8 cellular contexts compared by ENCODE assay signal in the genomic region with DNA sequence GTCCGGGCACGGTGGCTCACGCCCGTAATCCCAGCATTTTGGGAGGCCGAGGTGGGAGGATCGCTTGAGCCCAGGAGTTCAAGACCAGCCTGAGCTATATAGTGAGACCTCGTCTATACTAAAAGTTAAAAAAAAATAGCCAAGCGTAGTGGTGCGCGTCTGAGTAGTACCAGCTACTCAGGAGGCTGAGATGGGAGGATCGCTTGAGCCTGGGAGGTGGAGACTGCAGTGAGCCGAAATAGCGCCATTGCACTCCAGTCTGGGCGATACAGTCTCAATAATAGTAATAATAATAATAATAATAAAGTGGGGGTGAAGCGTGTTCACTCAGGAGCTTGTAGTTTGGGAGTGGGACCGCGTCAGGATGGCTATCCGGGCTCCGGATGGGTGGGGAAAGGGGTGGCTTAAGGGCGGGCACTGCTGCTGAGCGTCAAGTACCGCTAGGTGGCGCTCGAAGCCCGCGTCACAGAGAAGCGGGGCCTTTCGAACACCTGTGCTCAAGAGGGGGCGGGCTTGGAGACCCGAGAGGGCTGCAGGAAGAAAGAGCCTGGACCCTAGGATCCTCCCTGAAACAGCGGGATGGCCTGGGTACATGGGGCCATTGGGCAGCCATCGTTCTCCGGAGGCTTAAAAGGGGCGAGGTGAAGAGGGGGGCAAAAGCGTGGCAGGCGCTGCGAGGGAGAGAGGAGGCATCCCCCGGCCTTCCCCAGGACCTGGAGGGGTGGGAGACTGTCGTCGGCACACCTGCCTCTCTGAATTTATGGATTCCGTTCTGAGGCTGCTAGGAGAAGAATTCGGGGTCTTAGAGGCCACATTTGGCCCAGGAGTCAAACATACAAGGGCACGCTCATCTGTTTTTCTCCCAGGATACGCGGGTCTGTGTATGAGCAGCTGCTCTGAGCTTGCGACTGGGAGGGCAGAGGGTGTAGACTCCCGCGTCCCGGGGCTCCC. TPM values are rescaled to one million over a fixed set of nuclear protein-coding genes. Genes with fewer than 3 reads are reported as not detected.
DNase-seq lines count a peak whose midpoint lies in the region; ATAC-seq lines count a peak whose summit lies in the region.

No MANE protein-coding gene starts in this region.

- H4K91ac ChIP-seq in mesenchymal stem cell (ENCODE audit: low read length), result no peak overlapping the region

- no peak overlapping the region for H3K27ac ChIP-seq in CD4-positive, CD25-positive, alpha-beta regulatory T cell (ENCODE audit: insufficient read depth, low read length, poor library complexity, severe bottlenecking)
- H3K27ac ChIP-seq in mesenchymal stem cell (ENCODE audit: low read length, poor library complexity, severe bottlenecking), result no peak overlapping the region

- H2BK120ac ChIP-seq in mesenchymal stem cell (ENCODE audit: low read depth, low read length), result no peak overlapping the region

- H3K18ac ChIP-seq in mesenchymal stem cell (ENCODE audit: low read depth in 1 of 2, low read length in 2 of 2), result no peak overlapping the region

- peak; percentile 58 to 73 (median 70) for DNase-seq in CD4-positive, CD25-positive, alpha-beta regulatory T cell
- peak; percentile 25 for DNase-seq in GOT3 (lab: John Stamatoyannopoulos, UW)
- peak; percentile 62 for DNase-seq in NCI-H345 (lab: John Stamatoyannopoulos, UW)
- DNase-seq in activated CD4-positive, alpha-beta T cell treated with anti-CD3 and anti-CD28 coated beads, Interleukin-2, amount 50 U/mL, for 24 hours (ENCODE audit: low read depth in 1 of 2, low spot score in 1 of 2), result peak; percentile 65 to 75
- DNase-seq in mesenchymal stem cell, result no peak
- DNase-seq in stimulated activated CD8-positive, alpha-beta memory T cell treated with anti-CD3 and anti-CD28 coated beads, Interleukin-4, amount 100 ng/mL, for 24 hours (ENCODE audit: low read depth), result peak; percentile 59
- DNase-seq in middle frontal gyrus (ENCODE audit: extremely low spot score, low spot score), result no peak

- no peak overlapping the region for H3K27ac Mint-ChIP-seq in CD4-positive, CD25-positive, alpha-beta regulatory T cell
- H3K27ac Mint-ChIP-seq in dendritic cell treated with granulocyte-macrophage colony-stimulating factor and Interleukin-4, amounts not matched to agents 40 ng/mL and 50 ng/mL, for 4 days, result no peak overlapping the region

- ATAC-seq in CD4-positive, CD25-positive, alpha-beta regulatory T cell (ENCODE audit: low read depth in 2 of 2), result peak; percentile 64 to 72

- H3K4me1 ChIP-seq in CD4-positive, CD25-positive, alpha-beta regulatory T cell (ENCODE audit: control insufficient read depth, insufficient read depth, low read length, poor library complexity, severe bottlenecking), result peaks cover 45% of the 10 kb centered on the region
- peaks cover 18% of the 10 kb centered on the region for H3K4me1 ChIP-seq in mesenchymal stem cell (ENCODE audit: control insufficient read depth, insufficient read depth, low read depth, low read length)

- H3K9me3 Mint-ChIP-seq in CD4-positive, CD25-positive, alpha-beta regulatory T cell, result peaks cover 0 to 4% (median 0%) of the 10 kb centered on the region in 7 donors
- H3K9me3 Mint-ChIP-seq in dendritic cell treated with granulocyte-macrophage colony-stimulating factor and Interleukin-4, amounts not matched to agents 40 ng/mL and 50 ng/mL, for 4 days, result no peaks in the 10 kb centered on the region

- no peaks in the 10 kb centered on the region for H3K79me1 ChIP-seq in mesenchymal stem cell (replicated peaks; ENCODE audit: low read length, poor library complexity, severe bottlenecking)

- WGBS in mesenchymal stem cell, result 25% methylated on average over 46 of the region's 49 CpGs

- no peak overlapping the region for H3K14ac ChIP-seq in mesenchymal stem cell (ENCODE audit: low read length in 2 of 2)

- peaks cover 79% of the 10 kb centered on the region for H3K27me3 Mint-ChIP-seq in CD4-positive, CD25-positive, alpha-beta regulatory T cell
- peaks cover 96% of the 10 kb centered on the region for H3K27me3 Mint-ChIP-seq in dendritic cell treated with granulocyte-macrophage colony-stimulating factor and Interleukin-4, amounts not matched to agents 40 ng/mL and 50 ng/mL, for 4 days

- H3K27me3 ChIP-seq in CD4-positive, CD25-positive, alpha-beta regulatory T cell (ENCODE audit: control insufficient read depth, insufficient read depth, low read length), result peaks cover 33% of the 10 kb centered on the region
- peaks cover 89 to 95% of the 10 kb centered on the region in 2 experiments for H3K27me3 ChIP-seq in mesenchymal stem cell (ENCODE audit: control insufficient read depth in 1 of 2, insufficient read depth in 1 of 2, low read length in 2 of 2)

- H3K9ac ChIP-seq in mesenchymal stem cell (ENCODE audit: low read length), result no peak overlapping the region

- peak overlapping the region; percentile 43 to 84 (median 72) for H3K4me3 Mint-ChIP-seq in CD4-positive, CD25-positive, alpha-beta regulatory T cell
- peak overlapping the region; percentile 59 for H3K4me3 Mint-ChIP-seq in dendritic cell treated with granulocyte-macrophage colony-stimulating factor and Interleukin-4, amounts not matched to agents 40 ng/mL and 50 ng/mL, for 4 days

- no peaks in the 10 kb centered on the region for H3K9me3 ChIP-seq in CD4-positive, CD25-positive, alpha-beta regulatory T cell (ENCODE audit: control insufficient read depth in 2 of 2, low read length in 2 of 2)
- no peaks in the 10 kb centered on the region for H3K9me3 ChIP-seq in mesenchymal stem cell (ENCODE audit: control insufficient read depth, low read length)

- H4K8ac ChIP-seq in mesenchymal stem cell (ENCODE audit: low read length), result no peak overlapping the region

- intact Hi-C loops in dendritic cell treated with granulocyte-macrophage colony-stimulating factor and Interleukin-4, amounts not matched to agents 40 ng/mL and 50 ng/mL, for 4 days (cut with micrococcal nuclease), result loop anchor here (2.0 to 5.0 kb wide), 3 partner anchors 78 to 568 kb away; partner anchors contain the start of gene NPM3

- no peaks in the 10 kb centered on the region for H3K36me3 Mint-ChIP-seq in CD4-positive, CD25-positive, alpha-beta regulatory T cell
- H3K36me3 Mint-ChIP-seq in dendritic cell treated with granulocyte-macrophage colony-stimulating factor and Interleukin-4, amounts not matched to agents 40 ng/mL and 50 ng/mL, for 4 days (ENCODE audit: low read depth), result no peaks in the 10 kb centered on the region

- H3K4me2 ChIP-seq in mesenchymal stem cell (ENCODE audit: low read length, poor library complexity, severe bottlenecking), result peak overlapping the region; percentile 44

- no peak overlapping the region for H2AK5ac ChIP-seq in mesenchymal stem cell (ENCODE audit: low read length, severe bottlenecking)

- H2BK15ac ChIP-seq in mesenchymal stem cell (ENCODE audit: low read depth, poor library complexity, severe bottlenecking), result no peak overlapping the region

- H3K36me3 ChIP-seq in CD4-positive, CD25-positive, alpha-beta regulatory T cell (ENCODE audit: control insufficient read depth, insufficient read depth, low read length), result no peaks in the 10 kb centered on the region
- H3K36me3 ChIP-seq in mesenchymal stem cell (ENCODE audit: control insufficient read depth in 1 of 2, insufficient read depth in 2 of 2, low read depth in 1 of 2, low read length in 2 of 2), result no peaks in the 10 kb centered on the region

- no peak overlapping the region for H2AFZ ChIP-seq in mesenchymal stem cell (ENCODE audit: low read depth, low read length)

- H2BK12ac ChIP-seq in mesenchymal stem cell (ENCODE audit: low read length in 2 of 2), result no peak overlapping the region

- no peak overlapping the region for H2BK5ac ChIP-seq in mesenchymal stem cell (ENCODE audit: low read depth, low read length, poor library complexity, severe bottlenecking)

- no peak overlapping the region for H3K4ac ChIP-seq in mesenchymal stem cell (ENCODE audit: low read depth in 1 of 2, low read length in 2 of 2)

- no peak overlapping the region for H3K4me3 ChIP-seq in CD4-positive, CD25-positive, alpha-beta regulatory T cell (ENCODE audit: low read depth, low read length)
- H3K4me3 ChIP-seq in mesenchymal stem cell (ENCODE audit: insufficient read depth in 1 of 2, low read depth in 1 of 2, low read length in 2 of 2), result no peak overlapping the region

- H3K23ac ChIP-seq in mesenchymal stem cell (ENCODE audit: low read length in 2 of 2), result no peak overlapping the region

- H3K4me1 Mint-ChIP-seq in CD4-positive, CD25-positive, alpha-beta regulatory T cell, result peaks cover 8 to 42% (median 19%) of the 10 kb centered on the region in 4 donors
- peaks cover 28% of the 10 kb centered on the region for H3K4me1 Mint-ChIP-seq in dendritic cell treated with granulocyte-macrophage colony-stimulating factor and Interleukin-4, amounts not matched to agents 40 ng/mL and 50 ng/mL, for 4 days (ENCODE audit: low read depth)

RNA-seq across cellular contexts. Expression of gene LBX1, which starts 14.5 kb away (rescaled TPM):
- not detected for total RNA-seq in CD4-positive, CD25-positive, alpha-beta regulatory T cell
- polyA plus RNA-seq in CD4-positive, CD25-positive, alpha-beta regulatory T cell, result not detected
- polyA plus RNA-seq in mesenchymal stem cell (2013, experiment 1 of 2), result not detected
- not detected for polyA plus RNA-seq in mesenchymal stem cell (2013, experiment 2 of 2)

Comparison
In these comparisons a context has a peak if more than half of its experiments do, and no peak if none do; other contexts are left out.
1. DNase-seq: peak in CD4-positive, CD25-positive, alpha-beta regulatory T cell (3 of 3), GOT3 (single experiment), NCI-H345 (single experiment), activated CD4-positive, alpha-beta T cell treated with anti-CD3 and anti-CD28 coated beads, Interleukin-2, amount 50 U/mL, for 24 hours (2 of 2) and stimulated activated CD8-positive, alpha-beta memory T cell treated with anti-CD3 and anti-CD28 coated beads, Interleukin-4, amount 100 ng/mL, for 24 hours (single experiment); none in mesenchymal stem cell (single experiment) and middle frontal gyrus (single experiment).